In genomic region chr1:211944733-211945500, GRCh38 we compare ENCODE assay signal across 1 cellular context.
TF ChIP-seq lines count a peak whose summit lies in the region.

No MANE protein-coding gene starts in this region.

TF ChIP-seq in liver, 16 proteins besides CTCF, POLR2A, EP300 and RAD21 (continued from another document):
- TF ChIP-seq ZBTB33 (IDR thresholded peaks at IDR 0.05) (peak; percentile 53), RXRA (IDR thresholded peaks at IDR 0.05) (peak; percentile 89 to 93), GABPA (IDR thresholded peaks at IDR 0.05 in 1 of 2, conservative IDR thresholded peaks at IDR 0.05 in 1 of 2) (peak in 1 of 2 donors; percentile 72)
TF ChIP-seq in liver: peak in this region for 16.
